ENCODE assay signal across 28 cellular contexts in the genomic region with DNA sequence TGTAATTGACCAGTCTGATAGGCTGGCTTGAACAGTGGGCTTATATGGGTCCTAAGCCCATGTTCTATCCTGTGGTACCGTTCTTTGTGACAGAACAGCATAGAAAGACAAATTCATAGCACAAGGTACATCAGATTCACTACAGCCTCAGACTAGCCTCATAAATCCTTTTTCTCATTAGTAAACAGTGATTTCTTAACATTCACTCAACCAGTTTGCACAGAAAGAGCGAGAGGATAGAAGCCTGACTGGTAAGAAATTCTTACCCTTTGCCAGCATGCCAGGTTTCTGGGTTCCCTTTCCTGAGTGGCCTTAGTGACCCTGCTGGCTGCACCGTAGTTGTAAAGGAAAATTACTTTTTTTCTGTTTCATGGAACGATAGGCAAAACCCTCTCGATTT.
"Had no signal": no experiment of that assay in that cellular context is flagged by ENCODE, and none has a peak within 500 bp of the region (broad histone marks: within the 10 kb centered on the region; RNA-seq: fewer than 3 reads in every experiment).

No MANE protein-coding gene starts in this region.

- H3K4me3 ChIP-seq: stomach, suprapubic skin, testis, thoracic aorta, thyroid gland, tibial artery, tibial nerve, transverse colon, upper lobe of left lung, upper lobe of right lung, uterus, vagina had no signal

- H3K27ac Mint-ChIP-seq: stimulated activated effector memory CD8-positive, alpha-beta T cell treated with anti-CD3 and anti-CD28 coated beads, Interleukin-12 subunit alpha, Interleukin-12 subunit beta, amount 100 ng/mL, for 72 hours; stimulated activated memory B cell treated with anti-CD40 and anti-IgM and Interleukin-4, amounts not matched to agents 10 μg/mL and 1 μg/mL and 100 μg/mL, for 72 hours; stimulated activated naive B cell treated with anti-CD40 and anti-IgM and Interleukin-4, amounts not matched to agents 10 μg/mL and 1 μg/mL and 100 μg/mL, for 72 hours; stimulated activated naive CD8-positive, alpha-beta T cell treated with anti-CD3 and anti-CD28 coated beads, Interleukin-15, amount 100 ng/mL, for 72 hours; stimulated activated naive CD8-positive, alpha-beta T cell treated with anti-CD3 and anti-CD28 coated beads, Interleukin-15, Interleukin-2, amounts not matched to agents 100 ng/mL and 50 ng/mL, for 24 hours; type B pancreatic cell had no signal

- H3K27ac ChIP-seq: stomach, suprapubic skin, testis, thoracic aorta, thyroid gland, tibial artery, tibial nerve, transverse colon, upper lobe of left lung, upper lobe of right lung, uterus, vagina had no signal

- H3K27me3 Mint-ChIP-seq: stimulated activated memory B cell treated with anti-CD40 and anti-IgM and Interleukin-4, amounts not matched to agents 10 μg/mL and 1 μg/mL and 100 μg/mL, for 72 hours; stimulated activated naive CD8-positive, alpha-beta T cell treated with anti-CD3 and anti-CD28 coated beads, Interleukin-15, amount 100 ng/mL, for 72 hours; stimulated activated naive CD8-positive, alpha-beta T cell treated with anti-CD3 and anti-CD28 coated beads, Interleukin-15, Interleukin-2, amounts not matched to agents 100 ng/mL and 50 ng/mL, for 24 hours; type B pancreatic cell had no signal

- H3K36me3 Mint-ChIP-seq: stimulated activated effector memory CD8-positive, alpha-beta T cell treated with anti-CD3 and anti-CD28 coated beads, Interleukin-12 subunit alpha, Interleukin-12 subunit beta, amount 100 ng/mL, for 72 hours; stimulated activated memory B cell treated with anti-CD40 and anti-IgM and Interleukin-4, amounts not matched to agents 10 μg/mL and 1 μg/mL and 100 μg/mL, for 72 hours; stimulated activated naive B cell treated with anti-CD40 and anti-IgM and Interleukin-4, amounts not matched to agents 10 μg/mL and 1 μg/mL and 100 μg/mL, for 72 hours; type B pancreatic cell had no signal

- H3K4me1 Mint-ChIP-seq: stimulated activated effector memory CD8-positive, alpha-beta T cell treated with anti-CD3 and anti-CD28 coated beads, Interleukin-12 subunit alpha, Interleukin-12 subunit beta, amount 100 ng/mL, for 72 hours; stimulated activated memory B cell treated with anti-CD40 and anti-IgM and Interleukin-4, amounts not matched to agents 10 μg/mL and 1 μg/mL and 100 μg/mL, for 72 hours; stimulated activated naive B cell treated with anti-CD40 and anti-IgM and Interleukin-4, amounts not matched to agents 10 μg/mL and 1 μg/mL and 100 μg/mL, for 72 hours had no signal

- H3K4me1 ChIP-seq: suprapubic skin, testis, transverse colon, upper lobe of left lung, upper lobe of right lung, uterus had no signal

- H3K36me3 ChIP-seq: stomach, suprapubic skin, thoracic aorta, thyroid gland, tibial artery, tibial nerve, transverse colon, upper lobe of left lung, upper lobe of right lung, uterus, vagina had no signal

- H3K9me3 ChIP-seq: stomach, suprapubic skin, testis, thoracic aorta, thyroid gland, tibial artery, tibial nerve, transverse colon, upper lobe of left lung, upper lobe of right lung, uterus, vagina had no signal

- ATAC-seq: stimulated activated effector memory CD8-positive, alpha-beta T cell treated with anti-CD3 and anti-CD28 coated beads, Interleukin-12 subunit alpha, Interleukin-12 subunit beta, amount 100 ng/mL, for 72 hours; stimulated activated memory B cell treated with anti-CD40 and anti-IgM and Interleukin-4, amounts not matched to agents 10 μg/mL and 1 μg/mL and 100 μg/mL, for 72 hours; stimulated activated naive B cell treated with anti-CD40 and anti-IgM and Interleukin-4, amounts not matched to agents 10 μg/mL and 1 μg/mL and 100 μg/mL, for 72 hours; stimulated activated naive CD8-positive, alpha-beta T cell treated with anti-CD3 and anti-CD28 coated beads, Interleukin-15, amount 100 ng/mL, for 72 hours; stimulated activated naive CD8-positive, alpha-beta T cell treated with anti-CD3 and anti-CD28 coated beads, Interleukin-15, Interleukin-2, amounts not matched to agents 100 U/mL and 50 U/mL, for 24 hours; upper lobe of right lung had no signal

- DNase-seq: stimulated activated CD4-positive, alpha-beta T cell treated with anti-CD3 and anti-CD28 coated beads, Interleukin-2, amount 100 ng/mL, for 48 hours; stimulated activated CD4-positive, alpha-beta T cell treated with anti-CD3 and anti-CD28 coated beads, Interleukin-4, amount 100 ng/mL, for 1 hour; stimulated activated CD4-positive, alpha-beta T cell treated with anti-CD3 and anti-CD28 coated beads, Interleukin-4, amount 100 ng/mL, for 24 hours; stimulated activated CD4-positive, alpha-beta T cell treated with anti-CD3 and anti-CD28 coated beads, Interleukin-4, amount 100 ng/mL, for 4 hours; stimulated activated CD8-positive, alpha-beta memory T cell treated with anti-CD3 and anti-CD28 coated beads, Interleukin-4, amount 100 ng/mL, for 48 hours; stimulated activated naive B cell treated with anti-CD40 and anti-IgM and Interleukin-4, amounts not matched to agents 10 μg/mL and 1 μg/mL and 100 μg/mL, for 72 hours; stimulated activated naive CD4-positive, alpha-beta T cell; stimulated activated naive CD4-positive, alpha-beta T cell treated with Interleukin-2 at 50 U/mL for 16 hours; stimulated activated naive CD8-positive, alpha-beta T cell treated with anti-CD3 and anti-CD28 coated beads, Interleukin-15, amount 100 ng/mL, for 72 hours; stimulated activated naive CD8-positive, alpha-beta T cell treated with anti-CD3 and anti-CD28 coated beads, Interleukin-15, Interleukin-2, amounts not matched to agents 100 U/mL and 50 U/mL, for 24 hours; stomach; substantia nigra; testis; thyroid gland; tibial artery; transverse colon; trophoblast cell; upper lobe of left lung; upper lobe of right lung; uterus had no signal

- H3K27me3 ChIP-seq: stomach, suprapubic skin, testis, thyroid gland, tibial artery, tibial nerve, transverse colon, upper lobe of left lung, upper lobe of right lung, uterus, vagina had no signal

- H3K4me3 Mint-ChIP-seq: stimulated activated effector memory CD8-positive, alpha-beta T cell treated with anti-CD3 and anti-CD28 coated beads, Interleukin-12 subunit alpha, Interleukin-12 subunit beta, amount 100 ng/mL, for 72 hours; stimulated activated memory B cell treated with anti-CD40 and anti-IgM and Interleukin-4, amounts not matched to agents 10 μg/mL and 1 μg/mL and 100 μg/mL, for 72 hours; stimulated activated naive B cell treated with anti-CD40 and anti-IgM and Interleukin-4, amounts not matched to agents 10 μg/mL and 1 μg/mL and 100 μg/mL, for 72 hours; stimulated activated naive CD8-positive, alpha-beta T cell treated with anti-CD3 and anti-CD28 coated beads, Interleukin-15, amount 100 ng/mL, for 72 hours; stimulated activated naive CD8-positive, alpha-beta T cell treated with anti-CD3 and anti-CD28 coated beads, Interleukin-15, Interleukin-2, amounts not matched to agents 100 ng/mL and 50 ng/mL, for 24 hours; type B pancreatic cell had no signal

- H3K9me3 Mint-ChIP-seq: stimulated activated effector memory CD8-positive, alpha-beta T cell treated with anti-CD3 and anti-CD28 coated beads, Interleukin-12 subunit alpha, Interleukin-12 subunit beta, amount 100 ng/mL, for 72 hours; stimulated activated memory B cell treated with anti-CD40 and anti-IgM and Interleukin-4, amounts not matched to agents 10 μg/mL and 1 μg/mL and 100 μg/mL, for 72 hours; stimulated activated naive B cell treated with anti-CD40 and anti-IgM and Interleukin-4, amounts not matched to agents 10 μg/mL and 1 μg/mL and 100 μg/mL, for 72 hours; stimulated activated naive CD8-positive, alpha-beta T cell treated with anti-CD3 and anti-CD28 coated beads, Interleukin-15, amount 100 ng/mL, for 72 hours; stimulated activated naive CD8-positive, alpha-beta T cell treated with anti-CD3 and anti-CD28 coated beads, Interleukin-15, Interleukin-2, amounts not matched to agents 100 ng/mL and 50 ng/mL, for 24 hours; type B pancreatic cell had no signal
